8 cellular contexts compared by ENCODE assay signal in genomic region chr3:16511561-16512434, GRCh38. TPM values are rescaled to one million over a fixed set of nuclear protein-coding genes. Genes with fewer than 3 reads are reported as not detected.
A peak's percentile ranks its signal among the peaks of the same experiment; 100 is the strongest.
DNase-seq lines count a peak whose midpoint lies in the region; ATAC-seq and TF ChIP-seq lines count a peak whose summit lies in the region.

No MANE protein-coding gene starts in this region.

- H4K20me1 ChIP-seq in OCI-LY1 (ENCODE audit: insufficient read depth, low read length), result no peaks in the 10 kb centered on the region

- TF ChIP-seq CTCF in OCI-LY1 (IDR thresholded peaks at IDR 0.05; ENCODE audit: low read length) (no peak), heart right ventricle (IDR thresholded peaks at IDR 0.05) (peak in 1 of 9 donors; percentile 15)

- H3K9me3 ChIP-seq in OCI-LY1 (ENCODE audit: low read length) (no peaks in the 10 kb centered on the region), heart right ventricle (no peaks in the 10 kb centered on the region)

- H3K4me2 ChIP-seq in OCI-LY1 (ENCODE audit: low read length), result peak overlapping the region; percentile 98

- peaks cover 6% of the 10 kb centered on the region; the same call in 1 of the 2 replicates for H3F3A ChIP-seq in OCI-LY1 (ENCODE audit: insufficient read depth, low read length)

- peak; percentile 64 for DNase-seq in activated gamma-delta T cell treated with anti-CD3 and anti-CD28 coated beads, Interleukin-2, amount 50 U/mL, for 16 hours (ENCODE audit: low read depth)
- DNase-seq in heart right ventricle, result peak; percentile 38 to 73
- DNase-seq in COLO829 (ENCODE audit: low spot score), result no peak
- DNase-seq in NCI-H510A treated with DMSO at 0.1 percent for 48 hours (lab: John Stamatoyannopoulos, UW), result no peak

- H3K27ac ChIP-seq in OCI-LY1 (ENCODE audit: low read depth, low read length, poor library complexity, severe bottlenecking) (peak overlapping the region; percentile 99), heart right ventricle (peak overlapping the region; percentile 86 to 96 (median 93)), skin epidermis (peak overlapping the region; percentile 41 to 95 (median 88))

- 29 to 49% methylated on average over 11 of the region's 11 CpGs for WGBS in heart right ventricle, 2 donors

- no peak overlapping the region for H2AFZ ChIP-seq in OCI-LY1 (ENCODE audit: low read length)

- H3K79me2 ChIP-seq in OCI-LY1 (ENCODE audit: insufficient read depth, low read length), result peaks cover 77% of the 10 kb centered on the region

- peaks cover 77% of the 10 kb centered on the region for H3K4me1 ChIP-seq in OCI-LY1 (ENCODE audit: insufficient read depth, low read length, severe bottlenecking)
- peaks cover 7 to 90% (median 74%) of the 10 kb centered on the region in 9 donors for H3K4me1 ChIP-seq in heart right ventricle

- H3K27me3 ChIP-seq in OCI-LY1 (ENCODE audit: insufficient read depth, low read length) (no peaks in the 10 kb centered on the region), heart right ventricle (no peaks in the 10 kb centered on the region)

- peak overlapping the region; percentile 95 for H3K4me3 ChIP-seq in OCI-LY1 (ENCODE audit: low read depth, low read length, poor library complexity, severe bottlenecking)
- H3K4me3 ChIP-seq in heart right ventricle, result peak overlapping the region; percentile 57 to 96 (median 86)
- peak overlapping the region; percentile 60 to 89 (median 81) for H3K4me3 ChIP-seq in skin epidermis

- ATAC-seq in GM18520 (IDR thresholded peaks at IDR 0.05; ENCODE audit: unreplicated experiment) (peak; percentile 26), HG02763 (IDR thresholded peaks at IDR 0.05; ENCODE audit: unreplicated experiment) (peak; percentile 47), heart right ventricle (peak; percentile 51 to 75 (median 56))

- intact Hi-C loops in heart right ventricle (cut with DNase I), result loop anchor here in 9 of 10 donors (2.0 to 10.0 kb wide), 8 partner anchors 35 to 217 kb away; no protein-coding TSS in a partner anchor

- H3K9ac ChIP-seq in OCI-LY1 (ENCODE audit: low read length), result peak overlapping the region; percentile 99

- H3K36me3 ChIP-seq in OCI-LY1 (ENCODE audit: insufficient read depth, low read length) (peaks cover 55% of the 10 kb centered on the region), heart right ventricle (no peaks in the 10 kb centered on the region)

- no peaks in the 10 kb centered on the region for H3K9me2 ChIP-seq in OCI-LY1 (ENCODE audit: low read depth, low read length)

RNA-seq across cellular contexts. Expression of gene RFTN1, which starts 1.7 kb away (rescaled TPM):
- 10 to 100 TPM; 17.4 to 32.2 (median 24.0) TPM for total RNA-seq in heart right ventricle
- polyA plus RNA-seq in heart right ventricle, result 10 to 100 TPM; 20.5 to 25.9 TPM

Comparison
In these comparisons a context has a peak if more than half of its experiments do, and no peak if none do; other contexts are left out.
1. DNase-seq: peak in activated gamma-delta T cell treated with anti-CD3 and anti-CD28 coated beads, Interleukin-2, amount 50 U/mL, for 16 hours (single experiment) and heart right ventricle (2 of 2); none in COLO829 (single experiment) and NCI-H510A treated with DMSO at 0.1 percent for 48 hours (single experiment).
2. Peak in every context shown above with its lines, with median percentiles within 50 percentile points of each other: ATAC-seq, H3K27ac ChIP-seq and H3K4me3 ChIP-seq.